Comparison of ENCODE assay signal across 24 cellular contexts in the genomic region with DNA sequence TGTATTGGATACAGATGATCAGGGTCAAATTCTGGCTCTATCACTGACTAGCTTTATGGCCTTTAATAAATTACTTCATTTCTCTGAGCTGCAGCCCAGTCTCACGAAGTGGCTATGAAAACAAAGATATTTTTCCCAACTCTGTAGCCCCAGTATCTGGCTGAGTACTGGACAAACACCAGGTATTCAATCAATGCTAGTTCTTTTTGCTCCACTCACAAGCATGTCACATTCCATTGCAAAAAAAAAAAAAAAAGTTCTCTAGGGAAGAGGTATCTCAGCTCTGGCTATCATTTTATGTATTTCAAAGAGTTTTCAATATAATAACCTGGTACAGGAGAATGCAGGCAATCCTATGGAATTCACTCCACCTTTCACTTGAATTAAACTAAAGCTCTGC. TPM values are rescaled to one million over a fixed set of nuclear protein-coding genes. Genes with fewer than 3 reads are reported as not detected.
DNase-seq lines count a peak whose midpoint lies in the region; ATAC-seq and TF ChIP-seq lines count a peak whose summit lies in the region.
"Had no signal": no experiment of that assay in that cellular context is flagged by ENCODE, and none has a peak within 500 bp of the region (broad histone marks: within the 10 kb centered on the region; RNA-seq: fewer than 3 reads in every experiment).

No MANE protein-coding gene starts in this region.

- H3K4me1 ChIP-seq in CD4-positive, CD25-positive, alpha-beta regulatory T cell (ENCODE audit: control insufficient read depth, insufficient read depth, low read length, poor library complexity, severe bottlenecking): peaks cover 34% of the 10 kb centered on the region
- H3K4me1 ChIP-seq in spleen: peaks cover 21 to 83% (median 56%) of the 10 kb centered on the region in 6 donors

- TF ChIP-seq CTCF in brain (conservative IDR thresholded peaks at IDR 0.05): no peak
- no peak for TF ChIP-seq CTCF in nephron progenitor cell (IDR thresholded peaks at IDR 0.05)
- TF ChIP-seq CTCF in spleen (IDR thresholded peaks at IDR 0.05 in 8 of 11, conservative IDR thresholded peaks at IDR 0.05 in 3 of 11): no peak

- H3K36me3 Mint-ChIP-seq in CD4-positive, CD25-positive, alpha-beta regulatory T cell: no peaks in the 10 kb centered on the region
- peaks cover 19% of the 10 kb centered on the region for H3K36me3 Mint-ChIP-seq in brain
- H3K36me3 Mint-ChIP-seq in nephron progenitor cell (ENCODE audit: low read depth): peaks cover 7% of the 10 kb centered on the region

- H3K9me3 Mint-ChIP-seq in CD4-positive, CD25-positive, alpha-beta regulatory T cell: peaks cover 0 to 1% (median 0%) of the 10 kb centered on the region in 7 donors
- H3K9me3 Mint-ChIP-seq in brain (peaks cover 0 to 2% (median 0%) of the 10 kb centered on the region in 5 experiments), nephron progenitor cell (peaks cover 5% of the 10 kb centered on the region)
- H3K9me3 Mint-ChIP-seq: activated CD4-positive, alpha-beta memory T cell treated with anti-CD3 and anti-CD28 coated beads, Interleukin-2, amount 10 ng/mL, durations not matched to agents 7 days and 5 days had no signal

- peaks cover 26 to 63% (median 51%) of the 10 kb centered on the region in 4 donors for H3K4me1 Mint-ChIP-seq in CD4-positive, CD25-positive, alpha-beta regulatory T cell
- peaks cover 67% of the 10 kb centered on the region for H3K4me1 Mint-ChIP-seq in brain
- H3K4me1 Mint-ChIP-seq in nephron progenitor cell: peaks cover 52% of the 10 kb centered on the region

- peak overlapping the region; percentile 7 to 98 (median 48) for H3K4me3 Mint-ChIP-seq in CD4-positive, CD25-positive, alpha-beta regulatory T cell
- H3K4me3 Mint-ChIP-seq in brain: peak overlapping the region in 4 of 5 experiments; percentile 37 to 92 (median 76)
- peak overlapping the region; percentile 63 for H3K4me3 Mint-ChIP-seq in nephron progenitor cell
- H3K4me3 Mint-ChIP-seq: activated CD4-positive, alpha-beta memory T cell treated with anti-CD3 and anti-CD28 coated beads, Interleukin-2, amount 10 ng/mL, durations not matched to agents 7 days and 5 days had no signal

- H3K36me3 ChIP-seq in CD4-positive, CD25-positive, alpha-beta regulatory T cell (ENCODE audit: control insufficient read depth, insufficient read depth, low read length): no peaks in the 10 kb centered on the region
- no peaks in the 10 kb centered on the region for H3K36me3 ChIP-seq in spleen
- H3K36me3 ChIP-seq: lower lobe of right lung, neutrophil, tibial nerve had no signal

- no peak for DNase-seq in CD4-positive, CD25-positive, alpha-beta regulatory T cell
- peak; percentile 21 for DNase-seq in HuH-7.5 (ENCODE audit: low spot score)
- no peak for DNase-seq in nephron progenitor cell
- no peak for DNase-seq in central memory CD4-positive, alpha-beta T cell
- no peak for DNase-seq in UCSD-AML1 (lab: John Stamatoyannopoulos, UW; ENCODE audit: unreplicated experiment)
- no peak for DNase-seq in spleen
- DNase-seq: ACHN; activated CD4-positive, alpha-beta memory T cell treated with anti-CD3 and anti-CD28 coated beads, Interleukin-2, amount 10 ng/mL, durations not matched to agents 7 days and 5 days; activated CD4-positive, alpha-beta T cell treated with anti-CD3 and anti-CD28 coated beads for 1 hour; activated CD8-positive, alpha-beta memory T cell treated with anti-CD3 and anti-CD28 coated beads, Interleukin-2, amount 50 U/mL, for 48 hours; activated effector memory CD4-positive, alpha-beta T cell treated with Interleukin-2 at 50 U/mL for 16 hours; effector CD4-positive, alpha-beta T cell; kidney glomerular epithelial cell; lower lobe of right lung; mucosa of descending colon; NCI-H1436 treated with DMSO at 0.1 percent for 48 hours; NCI-H2107; NCI-H446; NCI-H774; SJCRH30 had no signal

- 84 to 100% (median 88%) methylated on average over 1 of the region's 1 CpG for WGBS in spleen, 5 donors

- peaks cover 5% of the 10 kb centered on the region for H3K27me3 Mint-ChIP-seq in CD4-positive, CD25-positive, alpha-beta regulatory T cell
- H3K27me3 Mint-ChIP-seq in brain: peaks cover 5% of the 10 kb centered on the region
- peaks cover 13% of the 10 kb centered on the region for H3K27me3 Mint-ChIP-seq in nephron progenitor cell (ENCODE audit: low read depth, poor library complexity)

- no peak overlapping the region for H3K4me3 ChIP-seq in CD4-positive, CD25-positive, alpha-beta regulatory T cell (ENCODE audit: low read depth, low read length)
- peak overlapping the region in 1 of 8 donors; percentile 4 for H3K4me3 ChIP-seq in spleen
- H3K4me3 ChIP-seq: lower lobe of right lung, mucosa of descending colon, SJCRH30, skin epidermis, tibial nerve had no signal

- H3K9me3 ChIP-seq in CD4-positive, CD25-positive, alpha-beta regulatory T cell (ENCODE audit: control insufficient read depth in 2 of 2, low read length in 2 of 2): no peaks in the 10 kb centered on the region
- H3K9me3 ChIP-seq in spleen: no peaks in the 10 kb centered on the region
- H3K9me3 ChIP-seq: lower lobe of right lung, mucosa of descending colon, neutrophil, SJCRH30, tibial nerve had no signal

- H3K27ac ChIP-seq in CD4-positive, CD25-positive, alpha-beta regulatory T cell (ENCODE audit: insufficient read depth, low read length, poor library complexity, severe bottlenecking): no peak overlapping the region
- H3K27ac ChIP-seq in spleen: no peak overlapping the region
- H3K27ac ChIP-seq: lower lobe of right lung, neutrophil, SJCRH30, skin epidermis, tibial nerve had no signal

- intact Hi-C loops in spleen (cut with DNase I; ENCODE audit: low total_unique reads): no loop called here

- ATAC-seq in CD4-positive, CD25-positive, alpha-beta regulatory T cell (ENCODE audit: low read depth in 2 of 2): no peak
- ATAC-seq: lower lobe of right lung, mucosa of descending colon had no signal

- no peaks in the 10 kb centered on the region for H3K27me3 ChIP-seq in CD4-positive, CD25-positive, alpha-beta regulatory T cell (ENCODE audit: control insufficient read depth, insufficient read depth, low read length)
- no peaks in the 10 kb centered on the region for H3K27me3 ChIP-seq in spleen (replicated peaks in 1 of 7)
- H3K27me3 ChIP-seq: SJCRH30, tibial nerve had no signal

- H3K27ac Mint-ChIP-seq in CD4-positive, CD25-positive, alpha-beta regulatory T cell: peak overlapping the region in 1 of 3 donors; percentile 8
- H3K27ac Mint-ChIP-seq in brain (peak overlapping the region in 1 of 5 experiments; percentile 69), nephron progenitor cell (no peak overlapping the region)
- H3K27ac Mint-ChIP-seq: activated CD4-positive, alpha-beta memory T cell treated with anti-CD3 and anti-CD28 coated beads, Interleukin-2, amount 10 ng/mL, durations not matched to agents 7 days and 5 days had no signal

- TF ChIP-seq POLR2A in spleen (IDR thresholded peaks at IDR 0.05): no peak

RNA-seq across cellular contexts. Expression of a gene that starts 3.1 kb away (rescaled TPM):
- total RNA-seq in CD4-positive, CD25-positive, alpha-beta regulatory T cell: 87.4 TPM
- polyA plus RNA-seq in CD4-positive, CD25-positive, alpha-beta regulatory T cell: 10 to 100 TPM; 33.4 to 42.7 (median 38.9) TPM
- polyA plus RNA-seq in brain (ENCODE audit: insufficient read depth, low read depth, low replicate concordance) (31.1 TPM), spleen (1 to 10 TPM; 4.2 to 6.1 (median 5.4) TPM)
- 10 to 100 TPM; 45.0 to 68.3 (median 52.8) TPM for total RNA-seq in spleen
